ENCODE assay signal across 23 cellular contexts in genomic region chr3:78825858-78826215, GRCh38.
"Had no signal": no experiment of that assay in that cellular context is flagged by ENCODE, and none has a peak within 500 bp of the region (broad histone marks: within the 10 kb centered on the region; RNA-seq: fewer than 3 reads in every experiment).

No MANE protein-coding gene starts in this region.

- H3K4me1 ChIP-seq: colonic mucosa, psoas muscle, spleen, uterus had no signal

- ATAC-seq: gastrocnemius medialis; left lobe of liver; natural killer cell; psoas muscle; right cardiac atrium; stimulated activated naive B cell treated with anti-CD40 and anti-IgM and Interleukin-4, amounts not matched to agents 10 μg/mL and 1 μg/mL and 100 μg/mL, for 72 hours had no signal

- FAIRE-seq: endothelial cell of umbilical vein had no signal

- DNase-seq: colonic mucosa; dermis blood vessel endothelial cell; effector memory CD4-positive, alpha-beta T cell; esophagus squamous epithelium; gastrocnemius medialis; head of caudate nucleus; natural killer cell; occipital lobe; ovary; posterior cingulate gyrus; psoas muscle; right cardiac atrium; sigmoid colon; spleen; stimulated activated CD4-positive, alpha-beta T cell treated with anti-CD3 and anti-CD28 coated beads, Interleukin-4, amount 100 ng/mL, for 4 hours; stimulated activated naive B cell treated with anti-CD40 and anti-IgM and Interleukin-4, amounts not matched to agents 10 μg/mL and 1 μg/mL and 100 μg/mL, for 72 hours; upper lobe of left lung; uterus had no signal

- H3K27ac ChIP-seq: colonic mucosa, esophagus squamous epithelium, gastrocnemius medialis, ovary, psoas muscle, sigmoid colon, spleen, thoracic aorta, tibial nerve, upper lobe of left lung, uterus had no signal

- H3K27me3 ChIP-seq: colonic mucosa, esophagus squamous epithelium, gastrocnemius medialis, ovary, sigmoid colon, spleen, tibial nerve, upper lobe of left lung, uterus had no signal

- H3K9me3 ChIP-seq: colonic mucosa, esophagus squamous epithelium, gastrocnemius medialis, ovary, psoas muscle, sigmoid colon, thoracic aorta, tibial nerve, upper lobe of left lung, uterus had no signal

- H3K4me3 ChIP-seq: colonic mucosa, esophagus squamous epithelium, gastrocnemius medialis, lung, ovary, psoas muscle, sigmoid colon, spleen, thoracic aorta, tibial nerve, upper lobe of left lung, uterus had no signal

- H3K36me3 ChIP-seq: colonic mucosa, esophagus squamous epithelium, gastrocnemius medialis, ovary, sigmoid colon, spleen, thoracic aorta, tibial nerve, upper lobe of left lung, uterus had no signal
